In genomic region chr4:147731611-147732515, GRCh38 we compare ENCODE assay signal across 8 cellular contexts. TPM values are rescaled to one million over a fixed set of nuclear protein-coding genes. Genes with fewer than 3 reads are reported as not detected.
A peak's percentile ranks its signal among the peaks of the same experiment; 100 is the strongest.
DNase-seq lines count a peak whose midpoint lies in the region; ATAC-seq, FAIRE-seq and TF ChIP-seq lines count a peak whose summit lies in the region.

TSS of gene ARHGAP10 (plus strand) at chr4:147732088. CDS start at chr4:147732302, 214 bp downstream.

- TF ChIP-seq CTCF in osteoblast (IDR thresholded peaks at IDR 0.05; ENCODE audit: extremely low read depth, low read depth, low read length) (no peak), testis (IDR thresholded peaks at IDR 0.05) (no peak)

- H3K79me2 ChIP-seq in osteoblast (ENCODE audit: insufficient read depth, low read length): peaks cover 40% of the 10 kb centered on the region

- peak within 1 kb of the TSS; percentile 71 for H3K27ac ChIP-seq in BLaER1
- peak within 1 kb of the TSS; percentile 78 for H3K27ac ChIP-seq in osteoblast (ENCODE audit: low read depth, low read length)
- H3K27ac ChIP-seq in testis: peak within 1 kb of the TSS; percentile 98

- peak within 1 kb of the TSS; percentile 79 for H3K9ac ChIP-seq in BLaER1

- peak; percentile 79 for DNase-seq in activated naive CD4-positive, alpha-beta T cell treated with Interleukin-2 at 50 U/mL for 16 hours
- DNase-seq in frontal cortex (ENCODE audit: low spot score in 2 of 2) (peak; percentile 47 to 56), osteoblast (ENCODE audit: insufficient read length, low spot score, missing footprints) (peak; percentile 93), testis (peak; percentile 86)

- H3K27me3 ChIP-seq in BLaER1: no peaks in the 10 kb centered on the region
- H3K27me3 ChIP-seq in osteoblast (ENCODE audit: insufficient read depth, low read length): no peaks in the 10 kb centered on the region
- H3K27me3 ChIP-seq in testis: no peaks in the 10 kb centered on the region

- H4K20me1 ChIP-seq in BLaER1 (peaks cover 24% of the 10 kb centered on the region; the same call in 1 of the 2 replicates), osteoblast (ENCODE audit: insufficient read depth, low read length) (peaks cover 3% of the 10 kb centered on the region)

- no peak for FAIRE-seq in frontal cortex (lab: Jason Lieb, UNC)

- peak; percentile 86 for TF ChIP-seq POLR2A in GM19099 (IDR thresholded peaks at IDR 0.05; ENCODE audit: extremely low read depth, insufficient read length, low read depth)
- peak; percentile 61 for TF ChIP-seq POLR2A in Raji (IDR thresholded peaks at IDR 0.05; ENCODE audit: insufficient read depth, low read depth, low read length)
- peak; percentile 14 for TF ChIP-seq POLR2A in testis (IDR thresholded peaks at IDR 0.05)

- WGBS in testis, 2 donors: 0 to 1% methylated on average over 39 to 89 of the region's 104 CpGs

- no peaks in the 10 kb centered on the region for H3K36me3 ChIP-seq in BLaER1
- H3K36me3 ChIP-seq in osteoblast (ENCODE audit: insufficient read depth, low read length): no peaks in the 10 kb centered on the region
- no peaks in the 10 kb centered on the region for H3K36me3 ChIP-seq in testis (ENCODE audit: low read depth, missing control alignments)

- H3K9me3 ChIP-seq in BLaER1 (no peaks in the 10 kb centered on the region), osteoblast (ENCODE audit: low read depth, low read length) (no peaks in the 10 kb centered on the region), testis (no peaks in the 10 kb centered on the region)

- intact Hi-C loops in testis (cut with DNase I; ENCODE audit: low total_unique reads): loop anchor here (10.0 kb wide), 2 partner anchors 83 to 133 kb away; no protein-coding TSS in a partner anchor

- peak within 1 kb of the TSS; percentile 82 for H2AFZ ChIP-seq in osteoblast (ENCODE audit: low read length)

- peak within 1 kb of the TSS; percentile 81 for H3K4me3 ChIP-seq in BLaER1
- H3K4me3 ChIP-seq in osteoblast (ENCODE audit: insufficient read depth, low read length): peak within 1 kb of the TSS; percentile 89
- H3K4me3 ChIP-seq in testis: peak within 1 kb of the TSS; percentile 85 to 93

- peak; percentile 66 for ATAC-seq in HG03354 (IDR thresholded peaks at IDR 0.05; ENCODE audit: poor library complexity, severe bottlenecking, unreplicated experiment)

- H3K4me2 ChIP-seq in BLaER1 (peak within 1 kb of the TSS; percentile 85), osteoblast (ENCODE audit: insufficient read depth, low read length) (peak within 1 kb of the TSS; percentile 98)

- H3K4me1 ChIP-seq in BLaER1 (peaks cover 22% of the 10 kb centered on the region), osteoblast (ENCODE audit: insufficient read depth, low read length) (peaks cover 45% of the 10 kb centered on the region), testis (peaks cover 14% of the 10 kb centered on the region)

RNA-seq across cellular contexts. Expression of gene ARHGAP10, which starts in this region (rescaled TPM):
- 2.9 TPM for total RNA-seq in frontal cortex
- 31.5 and 32.7 TPM in 2 replicates for total RNA-seq in osteoblast
- total RNA-seq in testis: 100 to 1,000 TPM in 1 of 2 donors, 10 to 100 TPM in 1; 83.5 to 108 TPM
- 17.4 TPM for polyA plus RNA-seq in testis (ENCODE audit: insufficient read depth, low read depth, low replicate concordance)

Comparison
In these comparisons a context has a peak if more than half of its experiments do, and no peak if none do; other contexts are left out.
1. Peak in every context shown above with its lines: DNase-seq, ATAC-seq, H3K4me3 ChIP-seq and H3K27ac ChIP-seq.
2. POLR2A ChIP-seq: peak in every context shown above with its lines; median percentile 86 in GM19099; 61 in Raji; 14 in testis.